Comparison of ENCODE assay signal across 29 cellular contexts in genomic region chr19:35928507-35928906, GRCh38. TPM values are rescaled to one million over a fixed set of nuclear protein-coding genes. Genes with fewer than 3 reads are reported as not detected.
DNase-seq lines count a peak whose midpoint lies in the region; ATAC-seq and TF ChIP-seq lines count a peak whose summit lies in the region.
"Had no signal": no experiment of that assay in that cellular context is flagged by ENCODE, and none has a peak within 500 bp of the region (broad histone marks: within the 10 kb centered on the region; RNA-seq: fewer than 3 reads in every experiment).

No MANE protein-coding gene starts in this region.

- no peak overlapping the region for H3K4ac ChIP-seq in H9 (ENCODE audit: low read depth, low read length)

- H4K91ac ChIP-seq in H9 (ENCODE audit: insufficient read length, low read depth, low read length), result no peak overlapping the region

- no peak overlapping the region for H3T11ph ChIP-seq in H9 (ENCODE audit: low read length)

- H3K56ac ChIP-seq in H9 (ENCODE audit: insufficient read length, low read depth, low read length), result no peak overlapping the region

- no peaks in the 10 kb centered on the region for H3K36me3 Mint-ChIP-seq in stimulated activated naive CD8-positive, alpha-beta T cell treated with anti-CD3 and anti-CD28 coated beads, Interleukin-15, Interleukin-2, amounts not matched to agents 100 ng/mL and 50 ng/mL, for 24 hours (ENCODE audit: low read depth)
- H3K36me3 Mint-ChIP-seq in memory B cell (no peaks in the 10 kb centered on the region), H9 (ENCODE audit: insufficient read depth in 1 of 3, low read depth in 3 of 3) (peaks cover 0 to 8% (median 3%) of the 10 kb centered on the region in 3 experiments; a peak in 2 of 7 replicates)
- H3K36me3 Mint-ChIP-seq: stimulated activated effector memory CD8-positive, alpha-beta T cell treated with anti-CD3 and anti-CD28 coated beads, Interleukin-12 subunit alpha, Interleukin-12 subunit beta, amount 100 ng/mL, for 72 hours had no signal

- H3K9me3 ChIP-seq in Karpas-422 (ENCODE audit: low read length), result peaks cover 9% of the 10 kb centered on the region
- no peaks in the 10 kb centered on the region for H3K9me3 ChIP-seq in H9 (ENCODE audit: control insufficient read depth, low read depth, low read length)
- H3K9me3 ChIP-seq: testis, vagina had no signal

- H2BK5ac ChIP-seq in H9 (ENCODE audit: insufficient read length, low read length), result no peak overlapping the region

- H3K27ac ChIP-seq in Karpas-422 (ENCODE audit: low read length), result no peak overlapping the region
- H3K27ac ChIP-seq in H9 (ENCODE audit: insufficient read length, low read depth, low read length), result no peak overlapping the region
- H3K27ac ChIP-seq: testis, vagina had no signal

- no peak for DNase-seq in stimulated activated naive CD8-positive, alpha-beta T cell treated with anti-CD3 and anti-CD28 coated beads, Interleukin-15, amount 100 ng/mL, for 72 hours
- DNase-seq in Karpas-422 (peak; percentile 41), memory B cell (ENCODE audit: low spot score in 2 of 2) (peak in 1 of 2 donors; percentile 54), H9 (no peak), NCI-H774 (lab: John Stamatoyannopoulos, UW) (no peak), hypothalamus (lab: John Stamatoyannopoulos, UW) (no peak), NOMO-1 (lab: John Stamatoyannopoulos, UW; ENCODE audit: unreplicated experiment in 2 of 2) (no peak)
- DNase-seq: activated CD4-positive, alpha-beta T cell treated with anti-CD3 and anti-CD28 coated beads for 4 hours; activated naive CD8-positive, alpha-beta T cell treated with anti-CD3 and anti-CD28 coated beads, Interleukin-2, amount 10 ng/mL, durations not matched to agents 7 days and 5 days; central memory CD4-positive, alpha-beta T cell; DMS153; KG1; mammary epithelial cell; NCI-H2171; NCI-H510A treated with DMSO at 0.1 percent for 48 hours; occipital lobe; RPMI8226; stimulated activated CD4-positive, alpha-beta T cell treated with anti-CD3 and anti-CD28 coated beads, Interleukin-2, amount 100 ng/mL, for 48 hours; T-helper 2 cell; testis had no signal

- H2BK120ac ChIP-seq in H9 (ENCODE audit: low read depth, low read length, poor library complexity, severe bottlenecking), result no peak overlapping the region

- H2AFZ ChIP-seq in Karpas-422 (ENCODE audit: low read length) (no peak overlapping the region), H9 (ENCODE audit: low read length) (no peak overlapping the region)

- H3K4me3 Mint-ChIP-seq in stimulated activated naive CD8-positive, alpha-beta T cell treated with anti-CD3 and anti-CD28 coated beads, Interleukin-15, Interleukin-2, amounts not matched to agents 100 ng/mL and 50 ng/mL, for 24 hours, result no peak overlapping the region
- no peak overlapping the region for H3K4me3 Mint-ChIP-seq in stimulated activated naive CD8-positive, alpha-beta T cell treated with anti-CD3 and anti-CD28 coated beads, Interleukin-15, amount 100 ng/mL, for 72 hours
- peak overlapping the region; percentile 9 for H3K4me3 Mint-ChIP-seq in memory B cell
- no peak overlapping the region for H3K4me3 Mint-ChIP-seq in H9
- H3K4me3 Mint-ChIP-seq: activated naive CD8-positive, alpha-beta T cell treated with anti-CD3 and anti-CD28 coated beads, Interleukin-2, amount 10 ng/mL, durations not matched to agents 7 days and 5 days; activated T-helper 1 cell treated with anti-CD3 and anti-CD28 coated beads, Interleukin-12 subunit alpha, Interleukin-12 subunit beta, Interleukin-2, Interleukin-4 antibody, amounts not matched to agents 30 ng/mL and 10 ng/mL and 1 ng/mL, durations not matched to agents 14 hours and 24 hours and 36 hours; stimulated activated effector memory CD8-positive, alpha-beta T cell treated with anti-CD3 and anti-CD28 coated beads, Interleukin-12 subunit alpha, Interleukin-12 subunit beta, amount 100 ng/mL, for 72 hours had no signal

- H3K79me2 ChIP-seq in Karpas-422 (ENCODE audit: low read length) (no peaks in the 10 kb centered on the region), H9 (ENCODE audit: insufficient read depth, low read length) (no peaks in the 10 kb centered on the region)

- peak overlapping the region; percentile 22 for H3K27ac Mint-ChIP-seq in stimulated activated naive CD8-positive, alpha-beta T cell treated with anti-CD3 and anti-CD28 coated beads, Interleukin-15, Interleukin-2, amounts not matched to agents 100 ng/mL and 50 ng/mL, for 24 hours
- H3K27ac Mint-ChIP-seq in stimulated activated naive CD8-positive, alpha-beta T cell treated with anti-CD3 and anti-CD28 coated beads, Interleukin-15, amount 100 ng/mL, for 72 hours, result no peak overlapping the region
- H3K27ac Mint-ChIP-seq in memory B cell (peak overlapping the region; percentile 85), H9 (no peak overlapping the region)
- H3K27ac Mint-ChIP-seq: activated naive CD8-positive, alpha-beta T cell treated with anti-CD3 and anti-CD28 coated beads, Interleukin-2, amount 10 ng/mL, durations not matched to agents 7 days and 5 days; activated T-helper 1 cell treated with anti-CD3 and anti-CD28 coated beads, Interleukin-12 subunit alpha, Interleukin-12 subunit beta, Interleukin-2, Interleukin-4 antibody, amounts not matched to agents 30 ng/mL and 10 ng/mL and 1 ng/mL, durations not matched to agents 14 hours and 24 hours and 36 hours; stimulated activated effector memory CD8-positive, alpha-beta T cell treated with anti-CD3 and anti-CD28 coated beads, Interleukin-12 subunit alpha, Interleukin-12 subunit beta, amount 100 ng/mL, for 72 hours had no signal

- H4K5ac ChIP-seq in H9 (ENCODE audit: insufficient read length, low read depth, low read length), result no peak overlapping the region

- peaks cover 8% of the 10 kb centered on the region for H3K9me3 Mint-ChIP-seq in stimulated activated naive CD8-positive, alpha-beta T cell treated with anti-CD3 and anti-CD28 coated beads, Interleukin-15, Interleukin-2, amounts not matched to agents 100 ng/mL and 50 ng/mL, for 24 hours
- H3K9me3 Mint-ChIP-seq in stimulated activated naive CD8-positive, alpha-beta T cell treated with anti-CD3 and anti-CD28 coated beads, Interleukin-15, amount 100 ng/mL, for 72 hours, result peaks cover 14 to 22% of the 10 kb centered on the region in 2 donors
- H3K9me3 Mint-ChIP-seq in memory B cell (peaks cover 4% of the 10 kb centered on the region), H9 (peaks cover 13% of the 10 kb centered on the region in 2 experiments; a peak in 4 of 5 replicates)

- H3K18ac ChIP-seq in H9 (ENCODE audit: insufficient read length, low read depth, low read length), result no peak overlapping the region

- H3K4me1 Mint-ChIP-seq in stimulated activated naive CD8-positive, alpha-beta T cell treated with anti-CD3 and anti-CD28 coated beads, Interleukin-15, Interleukin-2, amounts not matched to agents 100 ng/mL and 50 ng/mL, for 24 hours (ENCODE audit: low read depth), result peaks cover 36% of the 10 kb centered on the region
- H3K4me1 Mint-ChIP-seq in stimulated activated naive CD8-positive, alpha-beta T cell treated with anti-CD3 and anti-CD28 coated beads, Interleukin-15, amount 100 ng/mL, for 72 hours, result peaks cover 25% of the 10 kb centered on the region
- peaks cover 28% of the 10 kb centered on the region for H3K4me1 Mint-ChIP-seq in memory B cell
- peaks cover 20 to 28% of the 10 kb centered on the region in 2 experiments for H3K4me1 Mint-ChIP-seq in H9

- no peak overlapping the region for H2BK20ac ChIP-seq in H9 (ENCODE audit: low read depth, low read length, poor library complexity, severe bottlenecking)

- no peak overlapping the region for H3K4me3 ChIP-seq in Karpas-422 (ENCODE audit: low read length)
- H3K4me3 ChIP-seq: testis, vagina had no signal

- no peak overlapping the region for H3K4me2 ChIP-seq in Karpas-422 (ENCODE audit: low read depth, low read length, poor library complexity, severe bottlenecking)
- H3K4me2 ChIP-seq in H9 (ENCODE audit: insufficient read depth, insufficient read length, low read length), result no peak overlapping the region

- H2AK5ac ChIP-seq in H9 (ENCODE audit: insufficient read length, low read length), result no peak overlapping the region

- H3K27me3 ChIP-seq in Karpas-422 (ENCODE audit: low read length) (0 out of 2 replicates have a peak, but pooled peaks cover 2% of the 10 kb centered on the region), H9 (ENCODE audit: insufficient read depth, low read length) (no peaks in the 10 kb centered on the region)
- H3K27me3 ChIP-seq: testis, vagina had no signal

- H2BK12ac ChIP-seq in H9 (ENCODE audit: insufficient read length, low read depth, low read length), result no peak overlapping the region

- H3K9me2 ChIP-seq in Karpas-422 (replicated peaks; ENCODE audit: insufficient read depth, low read length), result no peaks in the 10 kb centered on the region

- H4K20me1 ChIP-seq in Karpas-422 (ENCODE audit: insufficient read depth, low read depth, low read length) (no peaks in the 10 kb centered on the region), H9 (ENCODE audit: control insufficient read depth, insufficient read depth, insufficient read length) (no peaks in the 10 kb centered on the region)

- no peak for TF ChIP-seq CTCF in H9 (conservative IDR thresholded peaks at IDR 0.05)

- H3K4me1 ChIP-seq in Karpas-422 (ENCODE audit: low read length), result peaks cover 16% of the 10 kb centered on the region
- H3K4me1 ChIP-seq in H9 (ENCODE audit: insufficient read depth, low read length), result no peaks in the 10 kb centered on the region

- no peaks in the 10 kb centered on the region for H3K23me2 ChIP-seq in H9 (ENCODE audit: insufficient read length, low read depth, low read length, poor library complexity, severe bottlenecking)

- no CpG with 5 or more reads among the region's 5 CpGs for WGBS in H9 (ENCODE audit: extremely low coverage, insufficient read length, low lambda C conversion rate)

- no peak overlapping the region for H3K9ac ChIP-seq in Karpas-422 (ENCODE audit: low read length)
- H3K9ac ChIP-seq in H9 (ENCODE audit: extremely low read depth, insufficient read length, low read length), result no peak overlapping the region

- ATAC-seq in stimulated activated naive CD8-positive, alpha-beta T cell treated with anti-CD3 and anti-CD28 coated beads, Interleukin-15, amount 100 ng/mL, for 72 hours, result no peak
- peak; percentile 45 for ATAC-seq in memory B cell (ENCODE audit: low read depth)
- ATAC-seq: stimulated activated effector memory CD8-positive, alpha-beta T cell treated with anti-CD3 and anti-CD28 coated beads, Interleukin-12 subunit alpha, Interleukin-12 subunit beta, amount 100 ng/mL, for 72 hours had no signal

- H3K27me3 Mint-ChIP-seq in stimulated activated naive CD8-positive, alpha-beta T cell treated with anti-CD3 and anti-CD28 coated beads, Interleukin-15, Interleukin-2, amounts not matched to agents 100 ng/mL and 50 ng/mL, for 24 hours, result no peaks in the 10 kb centered on the region
- H3K27me3 Mint-ChIP-seq in stimulated activated naive CD8-positive, alpha-beta T cell treated with anti-CD3 and anti-CD28 coated beads, Interleukin-15, amount 100 ng/mL, for 72 hours, result no peaks in the 10 kb centered on the region
- H3K27me3 Mint-ChIP-seq in memory B cell, result no peaks in the 10 kb centered on the region
- peaks cover 5% of the 10 kb centered on the region for H3K27me3 Mint-ChIP-seq in H9 (ENCODE audit: low read depth)
- H3K27me3 Mint-ChIP-seq: activated naive CD8-positive, alpha-beta T cell treated with anti-CD3 and anti-CD28 coated beads, Interleukin-2, amount 10 ng/mL, durations not matched to agents 7 days and 5 days had no signal

- H3K14ac ChIP-seq in H9 (ENCODE audit: insufficient read depth, low read length), result no peak overlapping the region

- no peak overlapping the region for H4K8ac ChIP-seq in H9 (replicated peaks; ENCODE audit: insufficient read length, low read depth, low read length)

- no peaks in the 10 kb centered on the region for H3K36me3 ChIP-seq in Karpas-422 (ENCODE audit: insufficient read depth, low read length)
- H3K36me3 ChIP-seq: vagina had no signal

- no peak overlapping the region; the same call in 1 of the 2 replicates for H2BK15ac ChIP-seq in H9 (ENCODE audit: low read depth, low read length)

- no peak overlapping the region for H3K23ac ChIP-seq in H9 (ENCODE audit: insufficient read length, low read depth, low read length)

- H3K79me1 ChIP-seq in H9 (ENCODE audit: insufficient read depth, low read depth, low read length, poor library complexity, severe bottlenecking), result no peaks in the 10 kb centered on the region

RNA-seq across cellular contexts. Expression of gene LRFN3, which starts 7.7 kb away (rescaled TPM):
- 3.7 and 3.8 TPM in 2 replicates for total RNA-seq in Karpas-422 (2014; rRNA removed; shearing (Covaris generic); ENCODE audit: low replicate concordance)
- 18.4 and 20.5 TPM in 2 replicates for total RNA-seq in H9 (2021)

RNA-seq across cellular contexts. Expression of gene TYROBP, which starts 20.4 kb away (rescaled TPM):
- total RNA-seq in Karpas-422 (2014; rRNA removed; shearing (Covaris generic); ENCODE audit: low replicate concordance), result not detected in 2 replicates
- total RNA-seq in H9 (2021), result not detected in 2 replicates
- total RNA-seq: activated T-helper 1 cell treated with anti-CD3 and anti-CD28 coated beads, Interleukin-12 subunit alpha, Interleukin-12 subunit beta, Interleukin-2, Interleukin-4 antibody, amounts not matched to agents 30 ng/mL and 10 ng/mL and 1 ng/mL, durations not matched to agents 14 hours and 24 hours and 36 hours; dermis microvascular lymphatic vessel endothelial cell; endothelial cell of umbilical vein; H1; HT1080; kidney epithelial cell; mammary epithelial cell had no signal

RNA-seq across cellular contexts. Expression of gene HCST, which starts 26.2 kb away (rescaled TPM):
- total RNA-seq in Karpas-422 (2014; rRNA removed; shearing (Covaris generic); ENCODE audit: low replicate concordance), result 12.2 and 18.8 TPM in 2 replicates
- 0.68 and 1.8 TPM in 2 replicates for total RNA-seq in H9 (2021)
- total RNA-seq: endothelial cell of umbilical vein, H1, HT1080, kidney epithelial cell, occipital lobe had no signal

RNA-seq across cellular contexts. Expression of gene NFKBID, which starts 28.2 kb away (rescaled TPM):
- total RNA-seq in Karpas-422 (2014; rRNA removed; shearing (Covaris generic); ENCODE audit: low replicate concordance), result 7.2 and 17.1 TPM in 2 replicates
- 18.4 and 18.8 TPM in 2 replicates for total RNA-seq in H9 (2021)

Comparison
In these comparisons a context has a peak if more than half of its experiments do, and no peak if none do; other contexts are left out.
1. H3K27ac Mint-ChIP-seq: peak in stimulated activated naive CD8-positive, alpha-beta T cell treated with anti-CD3 and anti-CD28 coated beads, Interleukin-15, Interleukin-2, amounts not matched to agents 100 ng/mL and 50 ng/mL, for 24 hours (single experiment) and memory B cell (single experiment); none in stimulated activated naive CD8-positive, alpha-beta T cell treated with anti-CD3 and anti-CD28 coated beads, Interleukin-15, amount 100 ng/mL, for 72 hours (0 of 2) and H9 (0 of 3).